13 cellular contexts compared by ENCODE assay signal in genomic region chr5:141866111-141866510, GRCh38. TPM values are rescaled to one million over a fixed set of nuclear protein-coding genes. Genes with fewer than 3 reads are reported as not detected.
A peak's percentile ranks its signal among the peaks of the same experiment; 100 is the strongest.
DNase-seq lines count a peak whose midpoint lies in the region; ATAC-seq, FAIRE-seq and TF ChIP-seq lines count a peak whose summit lies in the region.
"Had no signal": no experiment of that assay in that cellular context is flagged by ENCODE, and none has a peak within 500 bp of the region (broad histone marks: within the 10 kb centered on the region; RNA-seq: fewer than 3 reads in every experiment).

No MANE protein-coding gene starts in this region.

- H3K27me3 Mint-ChIP-seq in activated CD4-positive, alpha-beta memory T cell treated with anti-CD3 and anti-CD28 coated beads for 36 hours, result peaks cover 14% of the 10 kb centered on the region

- no peak overlapping the region for H2AFZ ChIP-seq in HCT116 (ENCODE audit: low read depth, low read length, poor library complexity, severe bottlenecking)
- H2AFZ ChIP-seq in keratinocyte (ENCODE audit: control insufficient read depth, low read length), result peak overlapping the region; percentile 32
- H2AFZ ChIP-seq in MM.1S (ENCODE audit: low read length), result no peak overlapping the region

- H3K4me3 ChIP-seq in HCT116 (replicated peaks in 1 of 2; ENCODE audit: low read depth in 1 of 2, low read length in 2 of 2) (peak overlapping the region in 1 of 2 experiments; percentile 34; a peak in 2 of 4 replicates), keratinocyte (ENCODE audit: control insufficient read depth in 2 of 3, extremely low read depth in 1 of 3, insufficient read depth in 2 of 3, low read depth in 1 of 3, low read length in 3 of 3) (no peak overlapping the region), MM.1S (ENCODE audit: low read length) (no peak overlapping the region)

- H3K4me2 ChIP-seq in HCT116 (ENCODE audit: low read length) (peak overlapping the region; percentile 74), keratinocyte (ENCODE audit: control insufficient read depth, extremely low read depth, insufficient read depth, low read depth, low read length) (peak overlapping the region; percentile 3), MM.1S (ENCODE audit: low read depth, low read length) (no peak overlapping the region)

- H3K9me2 ChIP-seq in HCT116 (ENCODE audit: insufficient read depth), result no peaks in the 10 kb centered on the region
- no peaks in the 10 kb centered on the region for H3K9me2 ChIP-seq in MM.1S (replicated peaks; ENCODE audit: insufficient read depth, low read length)

- intact Hi-C loops in HCT116 (cut with micrococcal nuclease) (no loop called here), posterior vena cava (cut with DNase I) (no loop called here)
- intact Hi-C loops in activated CD4-positive, alpha-beta memory T cell treated with anti-CD3 and anti-CD28 coated beads for 36 hours (cut with micrococcal nuclease), result no loop called here

- peak; percentile 91 for FAIRE-seq in keratinocyte (lab: Jason Lieb, UNC)
- FAIRE-seq: GM12892 had no signal

- TF ChIP-seq CTCF in HCT116 (IDR thresholded peaks at IDR 0.05 in 2 of 3, conservative IDR thresholded peaks at IDR 0.05 in 1 of 3; ENCODE audit: borderline replicate concordance in 1 of 3, insufficient read depth in 1 of 3, low read depth in 2 of 3, low read length in 2 of 3) (no peak), VCaP (conservative IDR thresholded peaks at IDR 0.05) (no peak), keratinocyte (optimal IDR thresholded peaks at IDR 0.05 in 1 of 3, IDR thresholded peaks at IDR 0.05 in 1 of 3, conservative IDR thresholded peaks at IDR 0.05 in 1 of 3; ENCODE audit: extremely low read depth in 1 of 3, insufficient read depth in 2 of 3, low read length in 3 of 3) (no peak), MM.1S (IDR thresholded peaks at IDR 0.05; ENCODE audit: low read length) (no peak)

- ATAC-seq in HCT116 (peak; percentile 91), GM18858 (IDR thresholded peaks at IDR 0.05; ENCODE audit: unreplicated experiment) (no peak)
- ATAC-seq: CD8-positive, alpha-beta T cell had no signal

- H3K36me3 ChIP-seq in HCT116 (ENCODE audit: control insufficient read depth in 1 of 2, insufficient read depth in 2 of 2, low read length in 2 of 2) (peaks cover 2 to 9% of the 10 kb centered on the region in 2 experiments; a peak in 2 of 4 replicates), keratinocyte (ENCODE audit: control insufficient read depth in 2 of 2, extremely low read depth in 1 of 2, insufficient read depth in 2 of 2, low read length in 2 of 2) (peaks cover 5 to 14% of the 10 kb centered on the region in 2 experiments), MM.1S (replicated peaks; ENCODE audit: insufficient read depth, low read length) (no peaks in the 10 kb centered on the region)

- H3K4me1 Mint-ChIP-seq in activated CD4-positive, alpha-beta memory T cell treated with anti-CD3 and anti-CD28 coated beads for 36 hours (ENCODE audit: low read depth), result no peaks in the 10 kb centered on the region
- H3K4me1 Mint-ChIP-seq: activated B cell treated with CpG ODN at 0.5 μM for 24 hours had no signal

- dilution Hi-C loops in keratinocyte (cut with MboI; ENCODE audit: extremely low pct_ligation_motif_present, low sequenced_read_pairs), result no loop called here

- H3K9me1 ChIP-seq in keratinocyte (ENCODE audit: control insufficient read depth, extremely low read depth, insufficient read depth, low read length), result no peaks in the 10 kb centered on the region

- H3F3A ChIP-seq in MM.1S (ENCODE audit: insufficient read depth, low read length), result peaks cover 22% of the 10 kb centered on the region

- TF ChIP-seq POLR2A in HCT116 (IDR thresholded peaks at IDR 0.05; ENCODE audit: borderline replicate concordance, extremely low read depth, insufficient read depth, insufficient read length), result no peak

- H3K79me2 ChIP-seq in HCT116 (ENCODE audit: insufficient read depth, low read length) (no peaks in the 10 kb centered on the region), keratinocyte (ENCODE audit: control insufficient read depth, insufficient read depth, low read length) (no peaks in the 10 kb centered on the region), MM.1S (ENCODE audit: low read length) (no peaks in the 10 kb centered on the region)

- H3K4me1 ChIP-seq in HCT116 (ENCODE audit: control insufficient read depth in 1 of 2, insufficient read depth in 2 of 2, low read length in 2 of 2) (peaks cover 30 to 52% of the 10 kb centered on the region in 2 experiments), keratinocyte (ENCODE audit: control insufficient read depth, extremely low read depth, insufficient read depth, low read length) (peaks cover 34% of the 10 kb centered on the region), MM.1S (ENCODE audit: low read length) (peaks cover 41% of the 10 kb centered on the region)

- no peak overlapping the region for H3K4me3 Mint-ChIP-seq in activated CD4-positive, alpha-beta memory T cell treated with anti-CD3 and anti-CD28 coated beads for 36 hours
- H3K4me3 Mint-ChIP-seq: activated B cell treated with CpG ODN at 0.5 μM for 24 hours; CD8-positive, alpha-beta T cell had no signal

- POLR2A ChIA-PET in HCT116 (lab: Charles Lee), result no interaction called here
- POLR2A ChIA-PET in activated CD4-positive, alpha-beta memory T cell treated with anti-CD3 and anti-CD28 coated beads for 36 hours (lab: Charles Lee), result no interaction called here

- no peak overlapping the region for H3K27ac Mint-ChIP-seq in activated CD4-positive, alpha-beta memory T cell treated with anti-CD3 and anti-CD28 coated beads for 36 hours
- H3K27ac Mint-ChIP-seq: activated B cell treated with CpG ODN at 0.5 μM for 24 hours; CD8-positive, alpha-beta T cell had no signal

- H3K27me3 ChIP-seq in HCT116 (ENCODE audit: insufficient read depth, low read length) (no peaks in the 10 kb centered on the region), keratinocyte (ENCODE audit: control insufficient read depth, extremely low read depth, insufficient read depth, low read length) (no peaks in the 10 kb centered on the region), MM.1S (replicated peaks; ENCODE audit: insufficient read depth, low read length) (no peaks in the 10 kb centered on the region)

- TF ChIP-seq RAD21 in HCT116 (IDR thresholded peaks at IDR 0.05; ENCODE audit: low read depth), result no peak

- H3K27ac ChIP-seq in HCT116 (ENCODE audit: low read depth, low read length) (peak overlapping the region; percentile 33), VCaP (peak overlapping the region; percentile 83), keratinocyte (ENCODE audit: control insufficient read depth, insufficient read depth, low read length) (peak overlapping the region; percentile 51), MM.1S (ENCODE audit: low read length) (no peak overlapping the region)

- RAD21 ChIA-PET in HCT116 (lab: Charles Lee; ENCODE audit: low non-redundant PET in 1 of 2, low total read pairs in 2 of 2, uncharacterized antibody in 2 of 2, unreplicated experiment in 2 of 2), result no interaction called here

- H3K9me3 Mint-ChIP-seq in activated CD4-positive, alpha-beta memory T cell treated with anti-CD3 and anti-CD28 coated beads for 36 hours, result no peaks in the 10 kb centered on the region
- H3K9me3 Mint-ChIP-seq: activated B cell treated with CpG ODN at 0.5 μM for 24 hours; CD8-positive, alpha-beta T cell had no signal

- H3K9me3 ChIP-seq in HCT116 (ENCODE audit: control insufficient read depth in 1 of 2, insufficient read depth in 1 of 2, low read depth in 1 of 2, low read length in 2 of 2) (no peaks in the 10 kb centered on the region), keratinocyte (ENCODE audit: control insufficient read depth, low read depth, low read length) (no peaks in the 10 kb centered on the region), MM.1S (replicated peaks; ENCODE audit: insufficient read depth, low read length) (no peaks in the 10 kb centered on the region)

- H3K9ac ChIP-seq in HCT116 (ENCODE audit: low read length) (peak overlapping the region; percentile 30), keratinocyte (ENCODE audit: control insufficient read depth, extremely low read depth, insufficient read depth, low read length) (no peak overlapping the region), MM.1S (ENCODE audit: low read length) (no peak overlapping the region)

- H4K20me1 ChIP-seq in HCT116 (ENCODE audit: insufficient read depth) (no peaks in the 10 kb centered on the region), keratinocyte (ENCODE audit: control insufficient read depth, extremely low read depth, insufficient read depth, low read length) (no peaks in the 10 kb centered on the region), MM.1S (ENCODE audit: insufficient read depth, low read length) (no peaks in the 10 kb centered on the region)

- H3K36me3 Mint-ChIP-seq in activated CD4-positive, alpha-beta memory T cell treated with anti-CD3 and anti-CD28 coated beads for 36 hours, result no peaks in the 10 kb centered on the region
- H3K36me3 Mint-ChIP-seq: CD8-positive, alpha-beta T cell had no signal

- CTCF ChIA-PET in HCT116 (lab: Charles Lee), result no interaction called here
- CTCF ChIA-PET in activated CD4-positive, alpha-beta memory T cell treated with anti-CD3 and anti-CD28 coated beads for 36 hours (lab: Charles Lee), result no interaction called here

- DNase-seq in HCT116 (ENCODE audit: low read depth, low spot score) (peak; percentile 78), keratinocyte (ENCODE audit: low read depth, low spot score) (peak; percentile 32), posterior vena cava (ENCODE audit: low spot score) (peak; percentile 73), MM.1S (no peak)
- DNase-seq in activated CD4-positive, alpha-beta memory T cell treated with anti-CD3 and anti-CD28 coated beads for 36 hours, result no peak
- DNase-seq in activated CD4-positive, alpha-beta T cell treated with anti-CD3 and anti-CD28 coated beads, Interleukin-2, amount 50 U/mL, for 1 hour, result no peak
- DNase-seq: activated B cell treated with CpG ODN at 0.5 μM for 24 hours; activated gamma-delta T cell; CD8-positive, alpha-beta T cell; dermis blood vessel endothelial cell had no signal

- BruUV-seq in HCT116 (replicated peaks; lab: Mats Ljungman, UMichigan), result no TSS peak

RNA-seq across cellular contexts. Expression of gene PCDH1, which starts 12.1 kb away (rescaled TPM):
- total RNA-seq in HCT116 (2021; ENCODE audit: unreplicated experiment) (24.2 TPM), posterior vena cava (10 to 100 TPM; 30.2 to 36.7 TPM)
- 41.1 and 48.5 TPM in 2 replicates for polyA plus RNA-seq in HCT116 (2012)
- 10.0 to 19.9 TPM (median 14.2 TPM) in 3 replicates for polyA plus RNA-seq in keratinocyte
- 76.5 TPM for polyA plus RNA-seq in keratinocyte (2011; ENCODE audit: low read depth)
- 6.6 and 7.2 TPM in 2 replicates for polyA plus RNA-seq in keratinocyte (2011; cell fraction: cytosol; rRNA removed)
- polyA plus RNA-seq in keratinocyte (2011; cell fraction: nucleus; rRNA removed), result 32.7 and 43.1 TPM in 2 replicates
- 18.0 and 74.0 TPM in 2 replicates for polyA plus RNA-seq in keratinocyte (2012; ENCODE audit: low replicate concordance)
- polyA minus RNA-seq in keratinocyte, result 45.5 to 90.7 TPM (median 50.3 TPM) in 3 replicates
- 24.2 TPM for polyA minus RNA-seq in keratinocyte (2011; cell fraction: cytosol; rRNA and poly(A)+ RNA removed)
- 71.8 and 73.0 TPM in 2 replicates for polyA minus RNA-seq in keratinocyte (2011; cell fraction: nucleus; rRNA and poly(A)+ RNA removed)
- total RNA-seq in activated CD4-positive, alpha-beta memory T cell treated with anti-CD3 and anti-CD28 coated beads for 36 hours, result not detected
- total RNA-seq: activated B cell treated with CpG ODN at 0.5 μM for 24 hours had no signal

RNA-seq across cellular contexts. Expression of gene DELE1, which starts 57.6 kb away (rescaled TPM):
- total RNA-seq in HCT116 (2021; ENCODE audit: unreplicated experiment), result 74.1 TPM
- 57.7 and 59.0 TPM in 2 replicates for polyA plus RNA-seq in HCT116 (2012)
- 37.3 to 49.6 TPM (median 37.5 TPM) in 3 replicates for polyA plus RNA-seq in keratinocyte
- polyA plus RNA-seq in keratinocyte (2011; ENCODE audit: low read depth), result 9.4 TPM
- polyA plus RNA-seq in keratinocyte (2011; cell fraction: cytosol; rRNA removed), result 29.6 and 34.1 TPM in 2 replicates
- 106 and 128 TPM in 2 replicates for polyA plus RNA-seq in keratinocyte (2011; cell fraction: nucleus; rRNA removed)
- polyA plus RNA-seq in keratinocyte (2012; ENCODE audit: low replicate concordance), result 28.3 and 30.1 TPM in 2 replicates
- polyA minus RNA-seq in keratinocyte, result 38.8 to 47.1 TPM (median 43.9 TPM) in 3 replicates
- 19.2 TPM for polyA minus RNA-seq in keratinocyte (2011; cell fraction: cytosol; rRNA and poly(A)+ RNA removed)
- polyA minus RNA-seq in keratinocyte (2011; cell fraction: nucleus; rRNA and poly(A)+ RNA removed), result 22.9 and 39.2 TPM in 2 replicates
- total RNA-seq in posterior vena cava, result 10 to 100 TPM; 46.4 to 49.6 TPM
- 10 to 100 TPM; 49.3 to 51.5 TPM for total RNA-seq in activated CD4-positive, alpha-beta memory T cell treated with anti-CD3 and anti-CD28 coated beads for 36 hours

Comparison
In these comparisons a context has a peak if more than half of its experiments do, and no peak if none do; other contexts are left out.
1. DNase-seq: peak in HCT116 (single experiment), keratinocyte (single experiment) and posterior vena cava (single experiment); none in activated CD4-positive, alpha-beta memory T cell treated with anti-CD3 and anti-CD28 coated beads for 36 hours (single experiment), MM.1S (single experiment) and activated CD4-positive, alpha-beta T cell treated with anti-CD3 and anti-CD28 coated beads, Interleukin-2, amount 50 U/mL, for 1 hour (single experiment).
2. RNA of gene PCDH1, which starts 12.1 kb away (total RNA-seq): 30.2 to 36.7 TPM in posterior vena cava and 24.2 TPM in HCT116 (single experiment); not detected in activated CD4-positive, alpha-beta memory T cell treated with anti-CD3 and anti-CD28 coated beads for 36 hours; every median in the first group is over 10 times any median in the second.